8 cellular contexts compared by ENCODE assay signal in the genomic region with DNA sequence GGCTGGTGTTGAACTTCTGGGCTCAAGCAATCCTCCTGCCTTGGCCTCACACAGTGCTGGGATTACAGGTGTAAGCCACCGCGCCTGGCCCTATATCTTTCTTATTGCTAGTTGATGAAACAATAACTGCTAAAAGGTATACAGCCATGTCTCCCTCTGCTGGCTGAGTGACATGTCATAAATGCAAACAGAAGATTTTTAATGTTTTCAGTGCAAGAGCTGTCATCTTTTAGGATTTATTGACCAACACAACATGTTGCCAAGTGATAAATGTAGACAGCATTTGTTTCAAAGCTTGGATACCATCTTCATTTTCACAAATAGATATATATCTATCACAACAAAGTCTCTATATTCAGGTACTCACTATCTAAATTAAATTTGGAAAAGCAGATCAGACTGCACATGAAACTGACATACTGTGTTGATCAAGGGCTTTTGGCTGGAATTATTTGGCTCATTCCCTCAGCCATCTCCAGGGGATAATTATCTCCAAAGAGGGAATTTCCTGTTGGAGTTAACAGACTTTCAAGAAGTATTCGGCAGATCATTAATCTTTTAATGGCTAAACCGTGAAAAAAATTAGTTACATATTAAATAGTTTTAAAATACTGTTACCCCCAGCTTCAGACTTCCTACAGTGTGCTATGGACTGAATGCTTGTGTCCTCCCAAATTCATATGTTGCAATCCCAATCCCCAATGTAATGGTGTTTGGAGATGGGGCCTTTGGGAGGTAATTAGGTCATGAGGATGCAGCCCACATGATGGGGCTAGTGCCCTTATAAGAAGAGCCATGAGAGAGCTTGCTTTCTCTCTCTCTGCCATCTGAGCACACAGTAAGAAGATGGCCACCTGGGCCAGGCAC. TPM values are rescaled to one million over a fixed set of nuclear protein-coding genes. Genes with fewer than 3 reads are reported as not detected.
DNase-seq lines count a peak whose midpoint lies in the region; ATAC-seq and TF ChIP-seq lines count a peak whose summit lies in the region.

No MANE protein-coding gene starts in this region.

- no peak overlapping the region; the same call in 1 of the 2 replicates for H2AFZ ChIP-seq in GM23248

- DNase-seq in CD8-positive, alpha-beta T cell, result peak; percentile 12 to 65 (median 52)
- DNase-seq in GM23248 (peak; percentile 57), NCI-H446 treated with DMSO at 0.1 percent for 48 hours (lab: John Stamatoyannopoulos, UW) (peak; percentile 53), activated T-cell treated with anti-CD3 and anti-CD28 coated beads for 1 hour (ENCODE audit: low read depth) (peak; percentile 27), fibroblast of mammary gland (ENCODE audit: low read depth) (peak; percentile 62), prostate gland (ENCODE audit: low spot score) (peak; percentile 59)

- no peak overlapping the region for H3K9ac ChIP-seq in GM23248

- 0 out of 2 replicates have a peak, but pooled peaks cover 7% of the 10 kb centered on the region for H3F3A ChIP-seq in GM23248 (ENCODE audit: insufficient read depth)

- no peak overlapping the region for H3K4me3 ChIP-seq in CD8-positive, alpha-beta T cell (ENCODE audit: low read depth, low read length)
- H3K4me3 ChIP-seq in GM23248 (no peak overlapping the region), fibroblast of mammary gland (ENCODE audit: control insufficient read depth, low read depth, low read length) (no peak overlapping the region), prostate gland (no peak overlapping the region)

- H3K36me3 Mint-ChIP-seq in CD8-positive, alpha-beta T cell, result no peaks in the 10 kb centered on the region

- H3K4me2 ChIP-seq in GM23248 (ENCODE audit: unreplicated experiment), result no peak overlapping the region

- no peak overlapping the region for H3K4me3 Mint-ChIP-seq in CD8-positive, alpha-beta T cell

- H3K9me2 ChIP-seq in GM23248 (ENCODE audit: insufficient read depth), result no peaks in the 10 kb centered on the region

- TF ChIP-seq POLR2A in prostate gland (IDR thresholded peaks at IDR 0.05), result no peak

- H3K4me1 ChIP-seq in CD8-positive, alpha-beta T cell (ENCODE audit: insufficient read depth, low read length), result no peaks in the 10 kb centered on the region
- H3K4me1 ChIP-seq in GM23248 (ENCODE audit: insufficient read depth) (no peaks in the 10 kb centered on the region), prostate gland (replicated peaks) (no peaks in the 10 kb centered on the region)

- in situ Hi-C loops in GM23248 (cut with MboI), result no loop called here

- peak; percentile 45 for TF ChIP-seq CTCF in CD8-positive, alpha-beta T cell (IDR thresholded peaks at IDR 0.05)
- peak; percentile 60 for TF ChIP-seq CTCF in fibroblast of mammary gland (conservative IDR thresholded peaks at IDR 0.05; ENCODE audit: control insufficient read depth, insufficient read depth, low read depth, low read length)
- TF ChIP-seq CTCF in prostate gland (IDR thresholded peaks at IDR 0.05), result peak; percentile 23 to 63 (median 44)

- no peaks in the 10 kb centered on the region for H4K20me1 ChIP-seq in GM23248 (ENCODE audit: insufficient read depth)

- H3K9me3 ChIP-seq in CD8-positive, alpha-beta T cell (ENCODE audit: low read length), result no peaks in the 10 kb centered on the region
- no peaks in the 10 kb centered on the region for H3K9me3 ChIP-seq in GM23248 (ENCODE audit: low read depth)
- no peaks in the 10 kb centered on the region for H3K9me3 ChIP-seq in prostate gland

- CTCF ChIA-PET in CD8-positive, alpha-beta T cell (lab: Charles Lee), result interaction anchor here (0.6 to 1.9 kb wide), 36 partner anchors 9 to 546 kb away, joined by 3 to 13 read pairs (median 4); no protein-coding TSS in a partner anchor

- H3K9me3 Mint-ChIP-seq in CD8-positive, alpha-beta T cell, result no peaks in the 10 kb centered on the region

- no peaks in the 10 kb centered on the region for H3K79me2 ChIP-seq in GM23248 (ENCODE audit: insufficient read depth)

- 12 to 13% methylated on average over 4 of the region's 4 CpGs for WGBS in GM23248 (ENCODE audit: low coverage in 1 of 2, low lambda C conversion rate in 2 of 2, missing lambda C conversion rate in 2 of 2), 2 experiments
- 44% methylated on average over 4 of the region's 4 CpGs for WGBS in prostate gland

- peak; percentile 61 for ATAC-seq in CD8-positive, alpha-beta T cell
- ATAC-seq in HG03045 (IDR thresholded peaks at IDR 0.05; ENCODE audit: unreplicated experiment), result no peak
- ATAC-seq in GM19452 (IDR thresholded peaks at IDR 0.05; ENCODE audit: unreplicated experiment), result no peak

- no peak overlapping the region for H3K27ac ChIP-seq in CD8-positive, alpha-beta T cell (ENCODE audit: low read depth, low read length)
- H3K27ac ChIP-seq in GM23248, result no peak overlapping the region
- no peak overlapping the region for H3K27ac ChIP-seq in prostate gland

- no peaks in the 10 kb centered on the region for H3K4me1 Mint-ChIP-seq in CD8-positive, alpha-beta T cell (ENCODE audit: low read depth)

- H3K36me3 ChIP-seq in CD8-positive, alpha-beta T cell (ENCODE audit: insufficient read depth, low read length), result no peaks in the 10 kb centered on the region
- no peaks in the 10 kb centered on the region for H3K36me3 ChIP-seq in GM23248 (ENCODE audit: low read depth)
- no peaks in the 10 kb centered on the region for H3K36me3 ChIP-seq in prostate gland

- H3K27me3 Mint-ChIP-seq in CD8-positive, alpha-beta T cell (ENCODE audit: low read depth), result no peaks in the 10 kb centered on the region

- H3K27me3 ChIP-seq in CD8-positive, alpha-beta T cell (ENCODE audit: insufficient read depth, low read length), result no peaks in the 10 kb centered on the region
- no peaks in the 10 kb centered on the region for H3K27me3 ChIP-seq in GM23248 (replicated peaks; ENCODE audit: insufficient read depth)
- H3K27me3 ChIP-seq in prostate gland (replicated peaks; ENCODE audit: insufficient read depth), result no peaks in the 10 kb centered on the region

- no peak overlapping the region for H3K27ac Mint-ChIP-seq in CD8-positive, alpha-beta T cell

- POLR2A ChIA-PET in CD8-positive, alpha-beta T cell (lab: Charles Lee), result interaction anchor here (1.1 kb wide), 1 partner anchor 446 kb away, joined by 3 read pairs; no protein-coding TSS in a partner anchor

- intact Hi-C loops in CD8-positive, alpha-beta T cell (cut with DNase I, micrococcal nuclease), result loop anchor here (1.0 to 2.0 kb wide), 7 partner anchors 58 to 507 kb away; no protein-coding TSS in a partner anchor
- intact Hi-C loops in prostate gland (cut with DNase I), result no loop called here

RNA-seq across cellular contexts. Expression of a gene that starts 41.3 kb away (rescaled TPM):
- total RNA-seq in CD8-positive, alpha-beta T cell, result 10 to 100 TPM; 29.2 to 29.7 TPM
- 47.4 and 85.2 TPM in 2 replicates for total RNA-seq in GM23248 (2014; rRNA removed; shearing (Covaris generic))
- polyA plus RNA-seq in GM23248 (2016; fragmentation: Nextera tagmentation; extraction: Ambion mirVana), result 53.1 and 55.2 TPM in 2 replicates
- total RNA-seq in prostate gland, result 10 to 100 TPM; 52.6 to 99.5 TPM
